Comparison of ENCODE assay signal across 7 cellular contexts in genomic region chr5:148733601-148734438, GRCh38.
A peak's percentile ranks its signal among the peaks of the same experiment; 100 is the strongest.
DNase-seq lines count a peak whose midpoint lies in the region; ATAC-seq and TF ChIP-seq lines count a peak whose summit lies in the region.

No MANE protein-coding gene starts in this region.

- H3K27me3 ChIP-seq in heart left ventricle, result no peaks in the 10 kb centered on the region

- no peaks in the 10 kb centered on the region for H3K36me3 ChIP-seq in heart left ventricle

- H3K9me3 ChIP-seq in heart left ventricle, result no peaks in the 10 kb centered on the region

- ATAC-seq in heart left ventricle (peak; percentile 43 to 66 (median 58)), GM18517 (IDR thresholded peaks at IDR 0.05; ENCODE audit: unreplicated experiment) (no peak)

- peak; percentile 82 for DNase-seq in M059J (ENCODE audit: low read depth)
- DNase-seq in SKM-1 (lab: John Stamatoyannopoulos, UW; ENCODE audit: unreplicated experiment), result peak; percentile 43
- peak; percentile 38 for DNase-seq in activated naive CD8-positive, alpha-beta T cell treated with anti-CD3 and anti-CD28 coated beads, Interleukin-2, amount 50 U/mL, for 16 hours (ENCODE audit: low read depth, low spot score)
- DNase-seq in heart left ventricle, result peak; percentile 67 to 81 (median 78)
- DNase-seq in pulmonary artery endothelial cell (ENCODE audit: low read depth, low spot score), result peak; percentile 64

- 32 to 34% (median 33%) methylated on average over 11 of the region's 11 CpGs for WGBS in heart left ventricle, 4 donors

- TF ChIP-seq CTCF in GM12875 (IDR thresholded peaks at IDR 0.05; ENCODE audit: borderline replicate concordance, insufficient read depth, low read depth, low read length) (peak; percentile 45; the same call in 1 of the 2 replicates), heart left ventricle (IDR thresholded peaks at IDR 0.05) (peak; percentile 50 to 78 (median 68))

- intact Hi-C loops in heart left ventricle (cut with DNase I), result loop anchor here (1.0 to 10.0 kb wide), 17 partner anchors 223 to 831 kb away; no protein-coding TSS in a partner anchor

- no peak for TF ChIP-seq POLR2A in heart left ventricle (IDR thresholded peaks at IDR 0.05)

- no peak overlapping the region for H3K27ac ChIP-seq in heart left ventricle

- no peak overlapping the region for H3K4me3 ChIP-seq in GM12875 (ENCODE audit: low read depth, low read length)
- no peak overlapping the region for H3K4me3 ChIP-seq in heart left ventricle

- peaks cover 0 to 26% (median 7%) of the 10 kb centered on the region in 12 donors for H3K4me1 ChIP-seq in heart left ventricle
